8 cellular contexts compared by ENCODE assay signal in the genomic region with DNA sequence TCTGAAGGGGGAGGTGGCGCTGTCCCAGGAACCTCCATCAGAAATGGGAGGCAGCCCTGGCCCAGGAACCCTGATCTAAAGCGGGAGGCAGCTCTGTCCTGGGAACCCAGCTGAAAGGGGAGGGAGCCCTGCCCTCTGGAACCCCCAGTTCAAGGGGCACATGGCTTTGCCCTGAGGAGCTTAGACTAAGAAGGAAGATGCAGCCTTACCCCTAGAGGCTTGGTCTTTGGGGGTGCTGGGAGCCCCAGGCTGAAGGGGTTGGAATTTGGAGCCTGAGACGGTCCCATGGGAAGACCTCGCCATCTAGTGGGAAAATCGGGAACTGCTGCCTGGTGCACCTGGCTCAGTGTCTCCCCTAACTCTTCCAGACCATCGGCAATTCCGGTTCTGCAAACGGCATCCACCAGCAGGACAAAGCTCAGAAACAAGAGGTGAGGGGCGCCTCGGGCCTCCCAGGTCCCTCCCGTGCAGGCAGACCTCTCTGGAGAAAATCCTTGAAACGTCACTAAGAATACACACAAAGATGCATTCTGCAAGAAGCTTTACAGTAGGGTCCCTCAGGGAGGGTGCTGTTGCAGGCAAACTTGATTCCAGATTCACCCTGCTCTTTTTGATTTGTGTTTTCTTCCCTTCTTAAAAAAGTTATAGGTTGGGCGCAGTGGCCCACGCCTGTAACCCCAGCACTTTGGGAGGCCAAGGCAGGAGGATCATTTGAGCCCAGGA. TPM values are rescaled to one million over a fixed set of nuclear protein-coding genes. Genes with fewer than 3 reads are reported as not detected.
DNase-seq lines count a peak whose midpoint lies in the region; ATAC-seq and TF ChIP-seq lines count a peak whose summit lies in the region.

No MANE protein-coding gene starts in this region.

- no peaks in the 10 kb centered on the region for H3K9me3 ChIP-seq in breast epithelium

- H3K4me3 ChIP-seq in WI38 (ENCODE audit: low read depth, low read length) = no peak overlapping the region
- H3K4me3 ChIP-seq in breast epithelium = no peak overlapping the region

- intact Hi-C loops in breast epithelium (cut with DNase I; ENCODE audit: low total_unique reads) = loop anchor here (10.0 kb wide), 1 partner anchor 196 kb away; no protein-coding TSS in a partner anchor

- H3K27ac ChIP-seq in breast epithelium = no peak overlapping the region

- H3K36me3 ChIP-seq in breast epithelium = no peaks in the 10 kb centered on the region

- ATAC-seq in GM19023 (IDR thresholded peaks at IDR 0.05; ENCODE audit: unreplicated experiment) = no peak

- no peaks in the 10 kb centered on the region for H3K4me1 ChIP-seq in breast epithelium

- no peaks in the 10 kb centered on the region for H3K27me3 ChIP-seq in breast epithelium

- TF ChIP-seq POLR2A in breast epithelium (IDR thresholded peaks at IDR 0.05) = no peak

- peak; percentile 54 for DNase-seq in NCI-H2107 treated with DMSO at 0.1 percent for 48 hours (lab: John Stamatoyannopoulos, UW; ENCODE audit: unreplicated experiment)
- DNase-seq in NCI-H2107 (lab: John Stamatoyannopoulos, UW) = no peak
- peak; percentile 25 for DNase-seq in NCI-H1105 (lab: John Stamatoyannopoulos, UW)
- peak; percentile 52 to 71 for DNase-seq in breast epithelium (ENCODE audit: low spot score in 2 of 2)
- DNase-seq in kidney glomerular epithelial cell (lab: John Stamatoyannopoulos, UW) = peak; percentile 44
- DNase-seq in stimulated activated CD4-positive, alpha-beta T cell treated with anti-CD3 and anti-CD28 coated beads, Interleukin-2, amount 100 ng/mL, for 48 hours = peak; percentile 74 to 83

- peak; percentile 98 for TF ChIP-seq CTCF in WI38 (IDR thresholded peaks at IDR 0.05; ENCODE audit: low read depth, low read length)
- TF ChIP-seq CTCF in breast epithelium (IDR thresholded peaks at IDR 0.05) = peak; percentile 90 to 94 (median 93)

RNA-seq across cellular contexts. Expression of a gene that starts 52.4 kb away (rescaled TPM):
- 10 to 100 TPM; 11.0 to 18.7 (median 12.5) TPM for total RNA-seq in breast epithelium
